ENCODE assay signal across 18 cellular contexts in the genomic region with DNA sequence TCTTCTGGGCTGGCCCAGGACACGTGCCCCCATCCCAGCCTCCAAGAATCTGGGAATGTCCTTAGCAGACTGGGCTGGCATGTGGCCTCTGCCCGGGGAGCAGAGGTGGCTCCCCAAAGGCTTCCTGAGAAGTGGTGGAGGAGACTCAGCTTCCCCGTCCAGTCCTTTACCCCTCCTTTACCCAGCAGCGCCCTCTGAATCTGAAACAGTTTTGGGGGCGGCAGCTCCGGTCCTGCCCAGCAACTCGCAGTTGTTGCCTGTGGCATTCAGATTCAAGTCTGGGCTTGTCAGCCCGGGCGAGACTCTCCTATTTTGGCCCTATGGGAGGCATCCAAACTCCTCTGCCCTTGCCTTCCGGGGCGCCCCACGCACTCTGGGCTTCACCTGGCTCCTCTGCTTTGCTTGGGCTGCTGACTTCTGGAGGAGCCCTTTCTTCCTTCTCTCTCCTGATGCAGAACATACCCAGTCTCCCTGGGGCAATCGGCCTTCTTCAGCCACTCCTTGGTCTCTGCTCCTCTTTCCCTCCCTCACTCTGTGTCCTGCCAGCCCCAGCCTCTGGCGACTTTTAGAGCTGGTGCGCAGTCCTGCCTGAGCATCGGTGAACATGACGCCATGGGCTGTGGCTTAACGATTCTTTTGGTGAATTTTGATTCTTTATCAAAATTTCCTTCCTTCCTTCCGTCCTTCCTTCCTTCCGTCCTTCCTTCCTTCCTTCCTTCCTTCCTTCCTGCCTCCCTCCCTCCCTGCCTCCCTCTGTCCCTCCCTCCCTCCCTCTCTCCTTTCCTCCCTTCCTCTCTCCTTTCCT. TPM values are rescaled to one million over a fixed set of nuclear protein-coding genes. Genes with fewer than 3 reads are reported as not detected.
DNase-seq lines count a peak whose midpoint lies in the region; ATAC-seq and TF ChIP-seq lines count a peak whose summit lies in the region.
"Had no signal": no experiment of that assay in that cellular context is flagged by ENCODE, and none has a peak within 500 bp of the region (broad histone marks: within the 10 kb centered on the region; RNA-seq: fewer than 3 reads in every experiment).

No MANE protein-coding gene starts in this region.

- no peak overlapping the region for H3K4me3 ChIP-seq in HCT116 (replicated peaks in 1 of 2; ENCODE audit: low read depth in 1 of 2, low read length in 2 of 2)
- H3K4me3 ChIP-seq in esophagus squamous epithelium = no peak overlapping the region
- H3K4me3 ChIP-seq: PC-9, sigmoid colon had no signal

- no TSS peak for BruUV-seq in HCT116 (replicated peaks; lab: Mats Ljungman, UMichigan)

- TF ChIP-seq POLR2A in HCT116 (IDR thresholded peaks at IDR 0.05; ENCODE audit: borderline replicate concordance, extremely low read depth, insufficient read depth, insufficient read length) (no peak), esophagus squamous epithelium (IDR thresholded peaks at IDR 0.05) (no peak)

- H3K27ac ChIP-seq in HCT116 (ENCODE audit: low read depth, low read length) = peak overlapping the region; percentile 40; the same call in 1 of the 2 replicates
- H3K27ac ChIP-seq in esophagus squamous epithelium = peak overlapping the region; percentile 63 to 81 (median 78)
- H3K27ac ChIP-seq: PC-9 had no signal

- H3K79me2 ChIP-seq in HCT116 (ENCODE audit: insufficient read depth, low read length) = peaks cover 93% of the 10 kb centered on the region

- H3K27ac Mint-ChIP-seq in T-helper 17 cell = peak overlapping the region; percentile 53
- H3K27ac Mint-ChIP-seq in stimulated activated memory B cell treated with anti-CD40 and anti-IgM and Interleukin-4, amounts not matched to agents 10 μg/mL and 1 μg/mL and 100 μg/mL, for 72 hours = peak overlapping the region; percentile 92

- H3K27me3 ChIP-seq in HCT116 (ENCODE audit: insufficient read depth, low read length) (no peaks in the 10 kb centered on the region), esophagus squamous epithelium (no peaks in the 10 kb centered on the region)
- H3K27me3 ChIP-seq: sigmoid colon had no signal

- DNase-seq in HCT116 (ENCODE audit: low read depth, low spot score) (no peak), T-helper 17 cell (no peak), esophagus squamous epithelium (lab: John Stamatoyannopoulos, UW) (no peak), NCI-H128 (lab: John Stamatoyannopoulos, UW; ENCODE audit: unreplicated experiment) (no peak), germinal center (ENCODE audit: low spot score) (no peak)
- DNase-seq in activated CD8-positive, alpha-beta memory T cell treated with anti-CD3 and anti-CD28 coated beads, Interleukin-2, amount 50 U/mL, for 4 hours = no peak
- DNase-seq: activated B cell treated with CpG ODN at 0.5 μM for 24 hours; activated naive CD4-positive, alpha-beta T cell treated with anti-CD3 and anti-CD28 coated beads, Interleukin-2, amount 50 U/mL, for 16 hours; CD4-positive, alpha-beta memory T cell; effector CD4-positive, alpha-beta T cell; HFFc6; Karpas-422; NCI-H1436 treated with DMSO at 0.1 percent for 48 hours; NCI-H510A treated with DMSO at 0.1 percent for 48 hours; PC-9; sigmoid colon; stimulated activated CD4-positive, alpha-beta T cell treated with anti-CD3 and anti-CD28 coated beads, Interleukin-4, amount 100 ng/mL, for 24 hours had no signal

- TF ChIP-seq CTCF in HCT116 (IDR thresholded peaks at IDR 0.05 in 2 of 3, conservative IDR thresholded peaks at IDR 0.05 in 1 of 3; ENCODE audit: borderline replicate concordance in 1 of 3, insufficient read depth in 1 of 3, low read depth in 2 of 3, low read length in 2 of 3) = no peak
- TF ChIP-seq CTCF in esophagus squamous epithelium (IDR thresholded peaks at IDR 0.05) = no peak

- peak; percentile 24; the same call in 1 of the 2 replicates for ATAC-seq in HCT116
- no peak for ATAC-seq in T-helper 17 cell
- ATAC-seq in stimulated activated memory B cell treated with anti-CD40 and anti-IgM and Interleukin-4, amounts not matched to agents 10 μg/mL and 1 μg/mL and 100 μg/mL, for 72 hours = no peak

- H4K20me1 ChIP-seq in HCT116 (ENCODE audit: insufficient read depth) = no peaks in the 10 kb centered on the region

- peak overlapping the region; percentile 51 for H3K4me2 ChIP-seq in HCT116 (ENCODE audit: low read length)
- H3K4me2 ChIP-seq: PC-9 had no signal

- CTCF ChIA-PET in HCT116 (lab: Charles Lee) = no interaction called here

- no peaks in the 10 kb centered on the region for H3K27me3 Mint-ChIP-seq in T-helper 17 cell
- H3K27me3 Mint-ChIP-seq in stimulated activated memory B cell treated with anti-CD40 and anti-IgM and Interleukin-4, amounts not matched to agents 10 μg/mL and 1 μg/mL and 100 μg/mL, for 72 hours = no peaks in the 10 kb centered on the region
- H3K27me3 Mint-ChIP-seq: activated B cell treated with CpG ODN at 0.5 μM for 24 hours; CD4-positive, alpha-beta memory T cell had no signal

- TF ChIP-seq RAD21 in HCT116 (IDR thresholded peaks at IDR 0.05; ENCODE audit: low read depth) = no peak

- 50 to 60% methylated on average over 16 to 19 of the region's 20 CpGs for WGBS in esophagus squamous epithelium, 2 donors

- H3K4me3 Mint-ChIP-seq in T-helper 17 cell = no peak overlapping the region
- H3K4me3 Mint-ChIP-seq in stimulated activated memory B cell treated with anti-CD40 and anti-IgM and Interleukin-4, amounts not matched to agents 10 μg/mL and 1 μg/mL and 100 μg/mL, for 72 hours = no peak overlapping the region

- H3K4me1 ChIP-seq in HCT116 (ENCODE audit: control insufficient read depth in 1 of 2, insufficient read depth in 2 of 2, low read length in 2 of 2) (peaks cover 24 to 72% of the 10 kb centered on the region in 2 experiments), esophagus squamous epithelium (peaks cover 45 to 98% (median 60%) of the 10 kb centered on the region in 3 donors)

- peaks cover 36% of the 10 kb centered on the region for H3K4me1 Mint-ChIP-seq in T-helper 17 cell
- H3K4me1 Mint-ChIP-seq in stimulated activated memory B cell treated with anti-CD40 and anti-IgM and Interleukin-4, amounts not matched to agents 10 μg/mL and 1 μg/mL and 100 μg/mL, for 72 hours = peaks cover 89% of the 10 kb centered on the region

- POLR2A ChIA-PET in HCT116 (lab: Charles Lee) = no interaction called here

- intact Hi-C loops in HCT116 (cut with micrococcal nuclease) (no loop called here), esophagus squamous epithelium (cut with DNase I) (no loop called here)

- H3K9me3 ChIP-seq in HCT116 (ENCODE audit: control insufficient read depth in 1 of 2, insufficient read depth in 1 of 2, low read depth in 1 of 2, low read length in 2 of 2) (no peaks in the 10 kb centered on the region), T-helper 17 cell (ENCODE audit: control insufficient read depth, low read length, poor library complexity, severe bottlenecking) (no peaks in the 10 kb centered on the region), esophagus squamous epithelium (no peaks in the 10 kb centered on the region)
- H3K9me3 ChIP-seq: sigmoid colon had no signal

- H3K9me3 Mint-ChIP-seq in stimulated activated memory B cell treated with anti-CD40 and anti-IgM and Interleukin-4, amounts not matched to agents 10 μg/mL and 1 μg/mL and 100 μg/mL, for 72 hours = no peaks in the 10 kb centered on the region
- H3K9me3 Mint-ChIP-seq: activated B cell treated with CpG ODN at 0.5 μM for 24 hours, HFFc6 had no signal

- peaks cover 2% of the 10 kb centered on the region for H3K36me3 Mint-ChIP-seq in T-helper 17 cell (ENCODE audit: low read depth)
- H3K36me3 Mint-ChIP-seq in stimulated activated memory B cell treated with anti-CD40 and anti-IgM and Interleukin-4, amounts not matched to agents 10 μg/mL and 1 μg/mL and 100 μg/mL, for 72 hours = peaks cover 16% of the 10 kb centered on the region

- H3K9me2 ChIP-seq in HCT116 (ENCODE audit: insufficient read depth) = no peaks in the 10 kb centered on the region

- H3K9ac ChIP-seq in HCT116 (ENCODE audit: low read length) = peak overlapping the region; percentile 32

- RAD21 ChIA-PET in HCT116 (lab: Charles Lee; ENCODE audit: low non-redundant PET in 1 of 2, low total read pairs in 2 of 2, uncharacterized antibody in 2 of 2, unreplicated experiment in 2 of 2) = no interaction called here

- H2AFZ ChIP-seq in HCT116 (ENCODE audit: low read depth, low read length, poor library complexity, severe bottlenecking) = no peak overlapping the region
- H2AFZ ChIP-seq: PC-9 had no signal

- no peaks in the 10 kb centered on the region; a peak in 1 of 4 replicates for H3K36me3 ChIP-seq in HCT116 (ENCODE audit: control insufficient read depth in 1 of 2, insufficient read depth in 2 of 2, low read length in 2 of 2)
- H3K36me3 ChIP-seq in esophagus squamous epithelium = no peaks in the 10 kb centered on the region
- H3K36me3 ChIP-seq: sigmoid colon had no signal

TF ChIP-seq in HCT116, 20 proteins besides CTCF, POLR2A, EP300 and RAD21:
- TF ChIP-seq EGR1 (IDR thresholded peaks at IDR 0.05; ENCODE audit: low read depth) (no peak), SP1 (IDR thresholded peaks at IDR 0.05; ENCODE audit: low read depth) (no peak), FOSL1 (IDR thresholded peaks at IDR 0.05; ENCODE audit: low read depth) (no peak), ZNF274 (IDR thresholded peaks at IDR 0.05; ENCODE audit: low read depth, low read length) (no peak), ATF3 (IDR thresholded peaks at IDR 0.05) (no peak)

RNA-seq across cellular contexts. Expression of gene CMIP, which starts 55.2 kb away (rescaled TPM):
- total RNA-seq in HCT116 (2021; ENCODE audit: unreplicated experiment) = 64.6 TPM
- polyA plus RNA-seq in HCT116 (2012) = 40.2 and 45.3 TPM in 2 replicates
- total RNA-seq in T-helper 17 cell = 10 to 100 TPM; 42.7 to 94.5 TPM
- 10 to 100 TPM; 17.1 to 60.5 (median 39.7) TPM for total RNA-seq in esophagus squamous epithelium
